In the genomic region with DNA sequence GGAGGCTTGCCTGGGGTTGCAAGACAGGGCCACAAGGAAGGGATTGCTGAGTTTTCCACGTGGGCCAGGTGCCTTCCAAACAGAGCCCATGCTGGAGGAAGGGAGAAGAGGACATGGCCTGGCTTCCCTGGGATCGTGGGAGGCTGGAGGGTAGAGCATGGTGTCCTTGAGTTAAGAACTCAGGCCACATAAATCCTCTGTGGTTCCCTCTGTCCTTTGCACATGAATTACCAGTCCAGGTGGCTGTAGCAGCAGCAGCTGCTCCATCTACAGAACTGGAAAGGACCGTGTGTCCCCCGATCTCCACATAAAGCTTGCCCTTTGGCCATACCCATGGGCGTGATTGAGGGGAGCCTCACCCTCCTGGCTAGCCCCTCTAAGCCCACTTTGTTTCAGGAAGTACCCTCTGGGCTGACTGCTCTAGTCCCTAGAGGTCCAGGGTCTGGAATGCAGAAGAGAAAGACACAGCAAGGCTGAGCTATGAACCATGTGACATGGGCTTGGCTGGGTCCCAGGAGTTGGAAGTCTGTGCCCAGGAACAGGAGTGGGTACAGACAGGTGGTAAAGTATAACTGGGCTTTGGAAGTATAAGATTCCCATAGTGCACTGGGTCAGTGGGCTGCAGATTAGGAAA, we compare ENCODE assay signal across 17 cellular contexts.
DNase-seq lines count a peak whose midpoint lies in the region; ATAC-seq and TF ChIP-seq lines count a peak whose summit lies in the region.
"Had no signal": no experiment of that assay in that cellular context is flagged by ENCODE, and none has a peak within 500 bp of the region (broad histone marks: within the 10 kb centered on the region; RNA-seq: fewer than 3 reads in every experiment).

No MANE protein-coding gene starts in this region.

- H3K9me3 Mint-ChIP-seq in dendritic cell treated with granulocyte-macrophage colony-stimulating factor and Interleukin-4, amounts not matched to agents 40 ng/mL and 50 ng/mL, for 4 days, result no peaks in the 10 kb centered on the region
- H3K9me3 Mint-ChIP-seq in type B pancreatic cell, result no peaks in the 10 kb centered on the region
- H3K9me3 Mint-ChIP-seq: nephron had no signal

- TF ChIP-seq CTCF in right atrium auricular region (IDR thresholded peaks at IDR 0.05) (no peak), mucosa of descending colon (IDR thresholded peaks at IDR 0.05) (no peak), type B pancreatic cell (conservative IDR thresholded peaks at IDR 0.05) (no peak)

- H3K9me3 ChIP-seq in right atrium auricular region, result no peaks in the 10 kb centered on the region
- no peaks in the 10 kb centered on the region for H3K9me3 ChIP-seq in mucosa of descending colon
- H3K9me3 ChIP-seq: esophagus squamous epithelium had no signal

- H3K36me3 ChIP-seq in right atrium auricular region, result no peaks in the 10 kb centered on the region
- no peaks in the 10 kb centered on the region for H3K36me3 ChIP-seq in mucosa of descending colon (ENCODE audit: low read depth)
- H3K36me3 ChIP-seq: esophagus squamous epithelium had no signal

- no peaks in the 10 kb centered on the region for H3K27me3 ChIP-seq in right atrium auricular region

- H3K4me3 ChIP-seq in right atrium auricular region, result no peak overlapping the region
- no peak overlapping the region for H3K4me3 ChIP-seq in mucosa of descending colon
- H3K4me3 ChIP-seq: esophagus squamous epithelium, smooth muscle cell had no signal

- H3K4me3 Mint-ChIP-seq in dendritic cell treated with granulocyte-macrophage colony-stimulating factor and Interleukin-4, amounts not matched to agents 40 ng/mL and 50 ng/mL, for 4 days, result no peak overlapping the region
- peak overlapping the region; percentile 39 for H3K4me3 Mint-ChIP-seq in type B pancreatic cell
- H3K4me3 Mint-ChIP-seq: activated CD8-positive, alpha-beta T cell treated with anti-CD3 and anti-CD28 coated beads, Interleukin-2, amount 10 ng/mL, durations not matched to agents 7 days and 5 days; nephron had no signal

- H3K27ac ChIP-seq in right atrium auricular region, result no peak overlapping the region
- H3K27ac ChIP-seq: esophagus squamous epithelium, HL-60 had no signal

- H3K36me3 Mint-ChIP-seq in dendritic cell treated with granulocyte-macrophage colony-stimulating factor and Interleukin-4, amounts not matched to agents 40 ng/mL and 50 ng/mL, for 4 days (ENCODE audit: low read depth), result no peaks in the 10 kb centered on the region
- no peaks in the 10 kb centered on the region for H3K36me3 Mint-ChIP-seq in type B pancreatic cell

- intact Hi-C loops in Right ventricle myocardium superior (cut with DNase I) (no loop called here), mucosa of descending colon (cut with DNase I, micrococcal nuclease) (no loop called here)
- intact Hi-C loops in dendritic cell treated with granulocyte-macrophage colony-stimulating factor and Interleukin-4, amounts not matched to agents 40 ng/mL and 50 ng/mL, for 4 days (cut with micrococcal nuclease), result loop anchor here (10.0 kb wide), 1 partner anchor 60 kb away; no protein-coding TSS in a partner anchor

- ATAC-seq in Right ventricle myocardium superior (ENCODE audit: poor library complexity), result peak; percentile 90
- peak; percentile 39 for ATAC-seq in mucosa of descending colon
- no peak for ATAC-seq in GM19397 (IDR thresholded peaks at IDR 0.05; ENCODE audit: unreplicated experiment)
- ATAC-seq: activated CD8-positive, alpha-beta T cell treated with anti-CD3 and anti-CD28 coated beads, Interleukin-2, amount 10 ng/mL, durations not matched to agents 7 days and 5 days had no signal

- H3K4me1 ChIP-seq in right atrium auricular region, result peaks cover 0 to 13% of the 10 kb centered on the region in 2 donors
- H3K4me1 ChIP-seq in mucosa of descending colon (ENCODE audit: low read depth), result peaks cover 18% of the 10 kb centered on the region

- peaks cover 5% of the 10 kb centered on the region for H3K27me3 Mint-ChIP-seq in dendritic cell treated with granulocyte-macrophage colony-stimulating factor and Interleukin-4, amounts not matched to agents 40 ng/mL and 50 ng/mL, for 4 days
- H3K27me3 Mint-ChIP-seq in type B pancreatic cell, result peaks cover 25% of the 10 kb centered on the region

- peaks cover 57% of the 10 kb centered on the region for H3K4me1 Mint-ChIP-seq in dendritic cell treated with granulocyte-macrophage colony-stimulating factor and Interleukin-4, amounts not matched to agents 40 ng/mL and 50 ng/mL, for 4 days (ENCODE audit: low read depth)
- peaks cover 45% of the 10 kb centered on the region for H3K4me1 Mint-ChIP-seq in type B pancreatic cell (ENCODE audit: unreplicated experiment)

- H3K27ac Mint-ChIP-seq in dendritic cell treated with granulocyte-macrophage colony-stimulating factor and Interleukin-4, amounts not matched to agents 40 ng/mL and 50 ng/mL, for 4 days, result peak overlapping the region; percentile 3
- H3K27ac Mint-ChIP-seq in type B pancreatic cell, result peak overlapping the region; percentile 74
- H3K27ac Mint-ChIP-seq: activated CD8-positive, alpha-beta T cell treated with anti-CD3 and anti-CD28 coated beads, Interleukin-2, amount 10 ng/mL, durations not matched to agents 7 days and 5 days had no signal

- DNase-seq in Right ventricle myocardium superior (peak; percentile 70), right atrium auricular region (ENCODE audit: low spot score) (no peak), mucosa of descending colon (peak in 2 of 3 donors; percentile 72 to 84), type B pancreatic cell (ENCODE audit: extremely low spot score, unreplicated experiment) (no peak), activated gamma-delta T cell (lab: John Stamatoyannopoulos, UW) (no peak)
- DNase-seq in activated CD4-positive, alpha-beta T cell treated with anti-CD3 and anti-CD28 coated beads for 1 hour, result no peak
- DNase-seq: activated CD8-positive, alpha-beta T cell treated with anti-CD3 and anti-CD28 coated beads, Interleukin-2, amount 10 ng/mL, durations not matched to agents 7 days and 5 days; dermis blood vessel endothelial cell; DND-41; esophagus squamous epithelium; NCI-H2081 treated with DMSO at 0.1 percent for 48 hours; SIG-M5 had no signal

Comparison
In these comparisons a context has a peak if more than half of its experiments do, and no peak if none do; other contexts are left out.
1. DNase-seq: peak in Right ventricle myocardium superior (single experiment) and mucosa of descending colon (2 of 3); none in right atrium auricular region (single experiment), type B pancreatic cell (single experiment), activated CD4-positive, alpha-beta T cell treated with anti-CD3 and anti-CD28 coated beads for 1 hour (single experiment) and activated gamma-delta T cell (single experiment).